ENCODE assay signal across 1 cellular context in the genomic region with DNA sequence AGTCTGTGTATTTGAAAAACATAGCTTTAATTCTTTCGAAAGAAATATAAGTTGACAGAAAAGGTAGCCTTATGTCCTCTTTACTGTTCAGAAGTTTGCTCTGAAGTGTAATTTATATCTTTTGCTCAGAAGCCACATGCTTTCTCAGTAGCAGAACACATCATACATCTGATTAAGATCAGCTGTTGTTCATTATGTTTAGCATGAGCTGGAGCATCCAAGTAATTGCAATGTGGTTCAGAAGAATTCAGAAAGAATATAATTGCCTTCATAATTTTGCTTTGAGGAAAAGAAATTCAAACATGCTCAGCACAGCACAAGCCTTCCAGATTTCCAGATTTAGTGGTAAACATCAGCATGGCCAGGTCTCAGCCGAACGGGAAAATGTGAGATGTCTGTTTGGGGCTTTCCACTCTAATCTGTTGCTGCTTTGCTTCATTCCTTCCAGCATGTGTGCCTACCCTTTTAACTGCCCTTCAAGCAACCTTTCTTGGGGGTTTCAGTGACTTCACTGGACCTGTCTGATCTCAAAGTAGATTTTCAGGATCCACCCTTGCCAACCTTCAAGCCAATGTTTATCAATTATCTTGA.
A peak's percentile ranks its signal among the peaks of the same experiment; 100 is the strongest.
TF ChIP-seq lines count a peak whose summit lies in the region.

No MANE protein-coding gene starts in this region.

TF ChIP-seq in SK-N-SH, 30 proteins besides CTCF, POLR2A, EP300 and RAD21 (continued from another document):
- TF ChIP-seq, protein P1, sequence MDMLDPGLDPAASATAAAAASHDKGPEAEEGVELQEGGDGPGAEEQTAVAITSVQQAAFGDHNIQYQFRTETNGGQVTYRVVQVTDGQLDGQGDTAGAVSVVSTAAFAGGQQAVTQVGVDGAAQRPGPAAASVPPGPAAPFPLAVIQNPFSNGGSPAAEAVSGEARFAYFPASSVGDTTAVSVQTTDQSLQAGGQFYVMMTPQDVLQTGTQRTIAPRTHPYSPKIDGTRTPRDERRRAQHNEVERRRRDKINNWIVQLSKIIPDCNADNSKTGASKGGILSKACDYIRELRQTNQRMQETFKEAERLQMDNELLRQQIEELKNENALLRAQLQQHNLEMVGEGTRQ (IDR thresholded peaks at IDR 0.05; ENCODE audit: borderline replicate concordance, low read depth, low read length): no peak
- no peak for TF ChIP-seq RFX5 (IDR thresholded peaks at IDR 0.05; ENCODE audit: low read length)
- no peak for TF ChIP-seq FOSL2 (IDR thresholded peaks at IDR 0.05; ENCODE audit: borderline replicate concordance, low read depth)
- no peak for TF ChIP-seq YY1 (IDR thresholded peaks at IDR 0.05; ENCODE audit: low read depth)
- no peak for TF ChIP-seq SMC3 (IDR thresholded peaks at IDR 0.05; ENCODE audit: low read depth, low read length)
- TF ChIP-seq NFIC (IDR thresholded peaks at IDR 0.05; ENCODE audit: borderline replicate concordance): no peak
- no peak for TF ChIP-seq SIN3A (IDR thresholded peaks at IDR 0.05; ENCODE audit: borderline replicate concordance, low read depth, low read length)
- TF ChIP-seq MAX (IDR thresholded peaks at IDR 0.05; ENCODE audit: low read depth): no peak
- TF ChIP-seq REST (IDR thresholded peaks at IDR 0.05; ENCODE audit: low read depth, low read length): no peak
- TF ChIP-seq CHD2 (IDR thresholded peaks at IDR 0.05; ENCODE audit: low read length, partially characterized antibody): peak; percentile 23
- TF ChIP-seq NRF1 (IDR thresholded peaks at IDR 0.05; ENCODE audit: low read depth, low read length): no peak
- TF ChIP-seq GATA2 (CRISPR knock-in tag; IDR thresholded peaks at IDR 0.05): peak; percentile 54; the same call in 1 of the 2 replicates
- TF ChIP-seq IRF3 (IDR thresholded peaks at IDR 0.05; ENCODE audit: low read depth, low read length): no peak
